In the genomic region with DNA sequence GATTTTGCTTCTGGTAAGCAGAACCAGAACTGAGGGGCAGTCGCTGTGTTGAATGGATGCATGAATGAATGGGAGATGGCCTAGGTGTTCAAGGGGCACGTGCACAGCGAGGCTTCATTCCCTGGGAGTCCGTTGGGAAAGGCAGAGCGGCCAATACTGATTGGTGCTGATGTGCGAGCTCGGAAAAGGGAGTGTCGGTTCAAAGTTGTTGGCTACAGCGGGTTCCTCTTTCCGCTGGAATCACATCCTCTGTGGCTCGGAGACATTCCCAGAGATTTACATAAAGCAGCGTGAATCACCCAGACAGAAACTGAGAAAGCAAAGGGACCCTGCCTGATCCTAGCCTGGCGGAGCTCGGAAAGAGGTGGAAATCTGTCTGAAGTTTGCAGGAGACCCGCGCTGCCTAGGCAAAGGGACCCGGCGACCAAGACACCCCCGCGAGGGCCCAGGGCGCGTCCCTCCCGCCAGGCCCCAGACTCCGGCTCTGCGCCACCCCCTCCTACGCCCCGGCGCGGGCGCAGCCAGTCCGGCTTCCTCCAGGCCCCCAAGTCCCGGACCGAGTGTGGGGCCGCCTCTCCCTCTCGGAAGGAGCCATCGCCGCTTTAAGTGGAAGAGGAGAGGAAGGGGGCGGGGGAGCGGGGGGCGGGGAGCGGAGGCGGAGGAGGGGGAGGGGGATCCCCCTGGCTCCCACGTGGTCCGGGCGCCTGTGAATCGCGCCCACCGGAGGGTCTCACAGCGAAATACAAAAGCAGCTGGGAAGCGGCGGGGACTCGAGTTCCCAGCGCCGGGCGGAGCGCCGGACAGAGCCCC, we compare ENCODE assay signal across 2 cellular contexts.
TF ChIP-seq lines count a peak whose summit lies in the region.

FJX1 (plus strand) TSS at position 774 of the 810 bp plus-strand sequence. CDS start 177 bp downstream, outside the sequence.

TF ChIP-seq in PFSK-1, 5 proteins besides CTCF, POLR2A, EP300 and RAD21 (continued from another document):
- TF ChIP-seq, protein P1, sequence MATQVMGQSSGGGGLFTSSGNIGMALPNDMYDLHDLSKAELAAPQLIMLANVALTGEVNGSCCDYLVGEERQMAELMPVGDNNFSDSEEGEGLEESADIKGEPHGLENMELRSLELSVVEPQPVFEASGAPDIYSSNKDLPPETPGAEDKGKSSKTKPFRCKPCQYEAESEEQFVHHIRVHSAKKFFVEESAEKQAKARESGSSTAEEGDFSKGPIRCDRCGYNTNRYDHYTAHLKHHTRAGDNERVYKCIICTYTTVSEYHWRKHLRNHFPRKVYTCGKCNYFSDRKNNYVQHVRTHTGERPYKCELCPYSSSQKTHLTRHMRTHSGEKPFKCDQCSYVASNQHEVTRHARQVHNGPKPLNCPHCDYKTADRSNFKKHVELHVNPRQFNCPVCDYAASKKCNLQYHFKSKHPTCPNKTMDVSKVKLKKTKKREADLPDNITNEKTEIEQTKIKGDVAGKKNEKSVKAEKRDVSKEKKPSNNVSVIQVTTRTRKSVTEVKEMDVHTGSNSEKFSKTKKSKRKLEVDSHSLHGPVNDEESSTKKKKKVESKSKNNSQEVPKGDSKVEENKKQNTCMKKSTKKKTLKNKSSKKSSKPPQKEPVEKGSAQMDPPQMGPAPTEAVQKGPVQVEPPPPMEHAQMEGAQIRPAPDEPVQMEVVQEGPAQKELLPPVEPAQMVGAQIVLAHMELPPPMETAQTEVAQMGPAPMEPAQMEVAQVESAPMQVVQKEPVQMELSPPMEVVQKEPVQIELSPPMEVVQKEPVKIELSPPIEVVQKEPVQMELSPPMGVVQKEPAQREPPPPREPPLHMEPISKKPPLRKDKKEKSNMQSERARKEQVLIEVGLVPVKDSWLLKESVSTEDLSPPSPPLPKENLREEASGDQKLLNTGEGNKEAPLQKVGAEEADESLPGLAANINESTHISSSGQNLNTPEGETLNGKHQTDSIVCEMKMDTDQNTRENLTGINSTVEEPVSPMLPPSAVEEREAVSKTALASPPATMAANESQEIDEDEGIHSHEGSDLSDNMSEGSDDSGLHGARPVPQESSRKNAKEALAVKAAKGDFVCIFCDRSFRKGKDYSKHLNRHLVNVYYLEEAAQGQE (IDR thresholded peaks at IDR 0.05; ENCODE audit: insufficient read depth in 1 of 2, low read depth in 2 of 2, low read length in 2 of 2), result peak in 1 of 2 experiments; percentile 33; a peak in 1 of 4 replicates
- peak; percentile 9 for TF ChIP-seq FOXP2 (optimal IDR thresholded peaks at IDR 0.05; ENCODE audit: borderline replicate concordance, extremely low read depth, extremely low read length, insufficient read depth)
- TF ChIP-seq SIN3A (IDR thresholded peaks at IDR 0.05; ENCODE audit: borderline replicate concordance, insufficient read depth, low read length), result peak; percentile 77; the same call in 1 of the 2 replicates
- peak; percentile 40; the same call in 1 of the 2 replicates for TF ChIP-seq TAF1 (IDR thresholded peaks at IDR 0.05; ENCODE audit: borderline replicate concordance, insufficient read depth, low read length)
TF ChIP-seq in PFSK-1: peak in this region for 5.

TF ChIP-seq in K562, 482 proteins besides CTCF, POLR2A, EP300 and RAD21 (continued from another document):
- TF ChIP-seq, protein P2, sequence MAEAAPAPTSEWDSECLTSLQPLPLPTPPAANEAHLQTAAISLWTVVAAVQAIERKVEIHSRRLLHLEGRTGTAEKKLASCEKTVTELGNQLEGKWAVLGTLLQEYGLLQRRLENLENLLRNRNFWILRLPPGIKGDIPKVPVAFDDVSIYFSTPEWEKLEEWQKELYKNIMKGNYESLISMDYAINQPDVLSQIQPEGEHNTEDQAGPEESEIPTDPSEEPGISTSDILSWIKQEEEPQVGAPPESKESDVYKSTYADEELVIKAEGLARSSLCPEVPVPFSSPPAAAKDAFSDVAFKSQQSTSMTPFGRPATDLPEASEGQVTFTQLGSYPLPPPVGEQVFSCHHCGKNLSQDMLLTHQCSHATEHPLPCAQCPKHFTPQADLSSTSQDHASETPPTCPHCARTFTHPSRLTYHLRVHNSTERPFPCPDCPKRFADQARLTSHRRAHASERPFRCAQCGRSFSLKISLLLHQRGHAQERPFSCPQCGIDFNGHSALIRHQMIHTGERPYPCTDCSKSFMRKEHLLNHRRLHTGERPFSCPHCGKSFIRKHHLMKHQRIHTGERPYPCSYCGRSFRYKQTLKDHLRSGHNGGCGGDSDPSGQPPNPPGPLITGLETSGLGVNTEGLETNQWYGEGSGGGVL (CRISPR knock-in tag; IDR thresholded peaks at IDR 0.05), result no peak
- TF ChIP-seq ERF (CRISPR knock-in tag; IDR thresholded peaks at IDR 0.05), result no peak
- peak; percentile 78 for TF ChIP-seq SPI1 (IDR thresholded peaks at IDR 0.05; ENCODE audit: borderline replicate concordance, low read depth, low read length)
- TF ChIP-seq SNIP1 (IDR thresholded peaks at IDR 0.05; ENCODE audit: low read depth), result peak; percentile 92
- no peak for TF ChIP-seq RFX1 (IDR thresholded peaks at IDR 0.05)
- TF ChIP-seq ZNF511 (CRISPR knock-in tag; IDR thresholded peaks at IDR 0.05), result peak; percentile 39; the same call in 1 of the 2 replicates
- peak; percentile 27; the same call in 1 of the 2 replicates for TF ChIP-seq TFAP4 (CRISPR knock-in tag; IDR thresholded peaks at IDR 0.05; ENCODE audit: borderline replicate concordance)
TF ChIP-seq in K562: peak in this region for 11.
